In genomic region chr5:135156337-135156714, GRCh38 we compare ENCODE assay signal across 22 cellular contexts.
DNase-seq lines count a peak whose midpoint lies in the region; ATAC-seq and TF ChIP-seq lines count a peak whose summit lies in the region.
"Had no signal": no experiment of that assay in that cellular context is flagged by ENCODE, and none has a peak within 500 bp of the region (broad histone marks: within the 10 kb centered on the region; RNA-seq: fewer than 3 reads in every experiment).

No MANE protein-coding gene starts in this region.

- H3K9me3 ChIP-seq in PC-9 (ENCODE audit: insufficient read depth, low read depth): no peaks in the 10 kb centered on the region
- H3K9me3 ChIP-seq: BE2C had no signal

- TF ChIP-seq CTCF in PC-9 (conservative IDR thresholded peaks at IDR 0.05): no peak
- TF ChIP-seq CTCF in WTC11 (IDR thresholded peaks at IDR 0.05): no peak
- no peak for TF ChIP-seq CTCF in nephron progenitor cell (IDR thresholded peaks at IDR 0.05)

- no peaks in the 10 kb centered on the region for H3K36me3 Mint-ChIP-seq in WTC11
- peaks cover 8% of the 10 kb centered on the region for H3K36me3 Mint-ChIP-seq in nephron progenitor cell (ENCODE audit: low read depth)
- H3K36me3 Mint-ChIP-seq: CD14-positive monocyte had no signal

- no peak overlapping the region for H3K4me3 ChIP-seq in PC-9
- H3K4me3 ChIP-seq: GM23338 had no signal

- H3K4me2 ChIP-seq in PC-9: peak overlapping the region; percentile 67
- H3K4me2 ChIP-seq: GM23338 had no signal

- H3K4me1 ChIP-seq in PC-9 (replicated peaks; ENCODE audit: insufficient read depth): peaks cover 72% of the 10 kb centered on the region
- H3K4me1 ChIP-seq: BE2C had no signal

- BruUV-seq in PC-9 (replicated peaks; lab: Mats Ljungman, UMichigan): no TSS peak

- intact Hi-C loops in PC-9 (cut with micrococcal nuclease; ENCODE audit: unreplicated experiment): loop anchor here (2.0 kb wide), 1 partner anchor 16 kb away; no protein-coding TSS in a partner anchor

- DNase-seq in activated effector memory CD4-positive, alpha-beta T cell treated with anti-CD3 and anti-CD28 coated beads, Interleukin-2, amount 50 U/mL, for 16 hours: peak; percentile 25
- no peak for DNase-seq in activated effector memory CD4-positive, alpha-beta T cell treated with Interleukin-2 at 50 U/mL for 16 hours
- no peak for DNase-seq in PC-9
- peak; percentile 3 for DNase-seq in cerebellar cortex (ENCODE audit: low spot score)
- DNase-seq in mesenteric fat pad (ENCODE audit: low spot score): peak; percentile 59
- no peak for DNase-seq in WTC11 (ENCODE audit: low spot score)
- no peak for DNase-seq in nephron progenitor cell
- DNase-seq: 8988T; ACHN; BE2C; CD8-positive, alpha-beta memory T cell; DND-41; H9; Kasumi-1; MV-4-11; NCI-H146; NCI-H1930; NCI-H446; NCI-H524 treated with DMSO at 0.1 percent for 48 hours had no signal

- H3K9me3 Mint-ChIP-seq in WTC11: peaks cover 23% of the 10 kb centered on the region
- peaks cover 36% of the 10 kb centered on the region for H3K9me3 Mint-ChIP-seq in nephron progenitor cell

- H3K27me3 Mint-ChIP-seq in WTC11 (ENCODE audit: low read depth) (peaks cover 16% of the 10 kb centered on the region), nephron progenitor cell (ENCODE audit: low read depth, poor library complexity) (peaks cover 11% of the 10 kb centered on the region)

- CTCF ChIA-PET in PC-9 (lab: Charles Lee): no interaction called here
- CTCF ChIA-PET in WTC11 (lab: Charles Lee): interaction anchor here (2.0 kb wide), 1 partner anchor 18 kb away, joined by 7 read pairs; no protein-coding TSS in a partner anchor

- POLR2A ChIA-PET in PC-9 (lab: Charles Lee; ENCODE audit: unreplicated experiment): no interaction called here
- POLR2A ChIA-PET in WTC11 (lab: Charles Lee): no interaction called here

- no peaks in the 10 kb centered on the region for H3K79me2 ChIP-seq in PC-9 (ENCODE audit: low read depth)

- H2AFZ ChIP-seq in PC-9: no peak overlapping the region
- H2AFZ ChIP-seq: GM23338 had no signal

- peaks cover 44% of the 10 kb centered on the region for H3F3A ChIP-seq in PC-9 (ENCODE audit: insufficient read depth, low read depth)

- H3K4me1 Mint-ChIP-seq in WTC11 (no peaks in the 10 kb centered on the region), nephron progenitor cell (no peaks in the 10 kb centered on the region)
- H3K4me1 Mint-ChIP-seq: CD8-positive, alpha-beta memory T cell; GM23338 had no signal

- H4K20me1 ChIP-seq in PC-9 (ENCODE audit: insufficient read depth): no peaks in the 10 kb centered on the region

- no peaks in the 10 kb centered on the region for H3K36me3 ChIP-seq in PC-9 (ENCODE audit: low read depth)
- H3K36me3 ChIP-seq: BE2C had no signal

- no peak overlapping the region for H3K4me3 Mint-ChIP-seq in WTC11
- no peak overlapping the region for H3K4me3 Mint-ChIP-seq in nephron progenitor cell
- H3K4me3 Mint-ChIP-seq: CD14-positive monocyte; CD8-positive, alpha-beta memory T cell; GM23338; H9 had no signal

- ATAC-seq in WTC11 (no peak), HG03457 (IDR thresholded peaks at IDR 0.05; ENCODE audit: unreplicated experiment) (no peak)
- ATAC-seq: GM23338 had no signal

- no peaks in the 10 kb centered on the region for H3K9me2 ChIP-seq in PC-9 (ENCODE audit: insufficient read depth)

- peak overlapping the region; percentile 98 for H3K27ac ChIP-seq in PC-9

- no peaks in the 10 kb centered on the region for H3K27me3 ChIP-seq in PC-9 (ENCODE audit: insufficient read depth, low read depth)

- H3K27ac Mint-ChIP-seq in WTC11: no peak overlapping the region
- H3K27ac Mint-ChIP-seq in nephron progenitor cell: no peak overlapping the region
- H3K27ac Mint-ChIP-seq: CD8-positive, alpha-beta memory T cell; GM23338; H9 had no signal

TF ChIP-seq in WTC11, 78 proteins besides CTCF, POLR2A, EP300 and RAD21:
- TF ChIP-seq ZNF317 (CRISPR knock-in tag; IDR thresholded peaks at IDR 0.05; ENCODE audit: borderline replicate concordance, low read depth) (no peak), KAT7 (CRISPR knock-in tag; IDR thresholded peaks at IDR 0.05; ENCODE audit: borderline replicate concordance) (no peak), NR3C1 (CRISPR knock-in tag; conservative IDR thresholded peaks at IDR 0.05; ENCODE audit: low read depth) (no peak)
- TF ChIP-seq, protein P1, sequence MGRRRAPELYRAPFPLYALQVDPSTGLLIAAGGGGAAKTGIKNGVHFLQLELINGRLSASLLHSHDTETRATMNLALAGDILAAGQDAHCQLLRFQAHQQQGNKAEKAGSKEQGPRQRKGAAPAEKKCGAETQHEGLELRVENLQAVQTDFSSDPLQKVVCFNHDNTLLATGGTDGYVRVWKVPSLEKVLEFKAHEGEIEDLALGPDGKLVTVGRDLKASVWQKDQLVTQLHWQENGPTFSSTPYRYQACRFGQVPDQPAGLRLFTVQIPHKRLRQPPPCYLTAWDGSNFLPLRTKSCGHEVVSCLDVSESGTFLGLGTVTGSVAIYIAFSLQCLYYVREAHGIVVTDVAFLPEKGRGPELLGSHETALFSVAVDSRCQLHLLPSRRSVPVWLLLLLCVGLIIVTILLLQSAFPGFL (CRISPR knock-in tag; IDR thresholded peaks at IDR 0.05; ENCODE audit: borderline replicate concordance): no peak
- TF ChIP-seq, protein P2, sequence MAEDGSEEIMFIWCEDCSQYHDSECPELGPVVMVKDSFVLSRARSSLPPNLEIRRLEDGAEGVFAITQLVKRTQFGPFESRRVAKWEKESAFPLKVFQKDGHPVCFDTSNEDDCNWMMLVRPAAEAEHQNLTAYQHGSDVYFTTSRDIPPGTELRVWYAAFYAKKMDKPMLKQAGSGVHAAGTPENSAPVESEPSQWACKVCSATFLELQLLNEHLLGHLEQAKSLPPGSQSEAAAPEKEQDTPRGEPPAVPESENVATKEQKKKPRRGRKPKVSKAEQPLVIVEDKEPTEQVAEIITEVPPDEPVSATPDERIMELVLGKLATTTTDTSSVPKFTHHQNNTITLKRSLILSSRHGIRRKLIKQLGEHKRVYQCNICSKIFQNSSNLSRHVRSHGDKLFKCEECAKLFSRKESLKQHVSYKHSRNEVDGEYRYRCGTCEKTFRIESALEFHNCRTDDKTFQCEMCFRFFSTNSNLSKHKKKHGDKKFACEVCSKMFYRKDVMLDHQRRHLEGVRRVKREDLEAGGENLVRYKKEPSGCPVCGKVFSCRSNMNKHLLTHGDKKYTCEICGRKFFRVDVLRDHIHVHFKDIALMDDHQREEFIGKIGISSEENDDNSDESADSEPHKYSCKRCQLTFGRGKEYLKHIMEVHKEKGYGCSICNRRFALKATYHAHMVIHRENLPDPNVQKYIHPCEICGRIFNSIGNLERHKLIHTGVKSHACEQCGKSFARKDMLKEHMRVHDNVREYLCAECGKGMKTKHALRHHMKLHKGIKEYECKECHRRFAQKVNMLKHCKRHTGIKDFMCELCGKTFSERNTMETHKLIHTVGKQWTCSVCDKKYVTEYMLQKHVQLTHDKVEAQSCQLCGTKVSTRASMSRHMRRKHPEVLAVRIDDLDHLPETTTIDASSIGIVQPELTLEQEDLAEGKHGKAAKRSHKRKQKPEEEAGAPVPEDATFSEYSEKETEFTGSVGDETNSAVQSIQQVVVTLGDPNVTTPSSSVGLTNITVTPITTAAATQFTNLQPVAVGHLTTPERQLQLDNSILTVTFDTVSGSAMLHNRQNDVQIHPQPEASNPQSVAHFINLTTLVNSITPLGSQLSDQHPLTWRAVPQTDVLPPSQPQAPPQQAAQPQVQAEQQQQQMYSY (CRISPR knock-in tag; IDR thresholded peaks at IDR 0.05): no peak

Comparison
In these comparisons a context has a peak if more than half of its experiments do, and no peak if none do; other contexts are left out.
1. DNase-seq: peak in activated effector memory CD4-positive, alpha-beta T cell treated with anti-CD3 and anti-CD28 coated beads, Interleukin-2, amount 50 U/mL, for 16 hours (single experiment), cerebellar cortex (single experiment) and mesenteric fat pad (single experiment); none in activated effector memory CD4-positive, alpha-beta T cell treated with Interleukin-2 at 50 U/mL for 16 hours (single experiment), PC-9 (0 of 2), WTC11 (single experiment) and nephron progenitor cell (single experiment).